Comparison of ENCODE assay signal across 1 cellular context in genomic region chr19:45847661-45848060, GRCh38.
TF ChIP-seq lines count a peak whose summit lies in the region.

No MANE protein-coding gene starts in this region.

TF ChIP-seq in K562, 482 proteins besides CTCF, POLR2A, EP300 and RAD21:
- TF ChIP-seq PRDM10 (IDR thresholded peaks at IDR 0.05; ENCODE audit: partially characterized antibody) (peak; percentile 48), RUNX1 (IDR thresholded peaks at IDR 0.05; ENCODE audit: low read depth) (no peak)
